In the genomic region with DNA sequence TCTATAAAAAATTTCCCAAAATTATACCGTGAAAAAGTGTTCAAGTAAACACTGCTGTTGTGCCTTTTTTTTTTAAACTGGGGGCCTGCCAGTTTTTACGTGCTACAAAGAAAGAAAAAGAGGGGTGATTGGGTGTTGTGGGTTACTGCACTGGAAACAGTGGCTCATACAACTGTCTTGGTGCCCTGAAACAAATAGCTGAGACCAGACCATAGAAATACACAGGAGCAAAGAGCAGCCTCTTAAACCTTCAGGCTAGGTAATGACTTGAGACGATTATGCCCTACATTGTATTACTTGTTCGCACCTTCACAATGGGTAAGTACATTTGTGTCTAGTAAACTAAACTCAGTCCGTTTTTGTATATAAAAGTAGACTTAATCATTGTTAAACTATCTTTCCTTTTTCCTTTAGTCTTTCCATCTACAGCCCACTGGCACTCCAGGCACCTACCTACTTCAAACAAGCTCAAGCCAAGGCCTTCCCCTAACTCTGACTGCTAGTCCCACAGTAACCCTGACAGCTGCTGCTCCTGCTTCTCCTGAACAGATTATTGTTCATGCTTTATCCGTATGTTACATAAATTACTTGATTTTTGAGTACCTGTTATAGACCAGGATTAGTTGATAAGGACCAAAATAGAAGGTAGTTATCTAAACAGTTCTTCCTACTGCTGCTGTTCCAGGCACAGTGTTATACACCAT, we compare ENCODE assay signal across 27 cellular contexts. TPM values are rescaled to one million over a fixed set of nuclear protein-coding genes. Genes with fewer than 3 reads are reported as not detected.
A peak's percentile ranks its signal among the peaks of the same experiment; 100 is the strongest.
DNase-seq lines count a peak whose midpoint lies in the region; ATAC-seq lines count a peak whose summit lies in the region.
"Had no signal": no experiment of that assay in that cellular context is flagged by ENCODE, and none has a peak within 500 bp of the region (broad histone marks: within the 10 kb centered on the region; RNA-seq: fewer than 3 reads in every experiment).

No MANE protein-coding gene starts in this region.

- intact Hi-C loops in activated CD4-positive, alpha-beta T cell treated with anti-CD3 and anti-CD28 coated beads for 36 hours (cut with DNase I, micrococcal nuclease), result loop anchor here (1.0 to 5.0 kb wide), 2 partner anchors 8 to 44 kb away; no protein-coding TSS in a partner anchor

- H3K9me3 Mint-ChIP-seq in activated CD4-positive, alpha-beta T cell treated with anti-CD3 and anti-CD28 coated beads for 36 hours (ENCODE audit: low read depth), result no peaks in the 10 kb centered on the region
- H3K9me3 Mint-ChIP-seq in activated CD4-positive, alpha-beta T cell treated with anti-CD3 and anti-CD28 coated beads, Interleukin-2, amount 10 ng/mL, durations not matched to agents 7 days and 5 days, result no peaks in the 10 kb centered on the region
- H3K9me3 Mint-ChIP-seq in activated naive CD8-positive, alpha-beta T cell treated with anti-CD3 and anti-CD28 coated beads, Interleukin-2, amount 50 U/mL, for 24 hours, result no peaks in the 10 kb centered on the region
- no peaks in the 10 kb centered on the region for H3K9me3 Mint-ChIP-seq in stimulated activated effector memory CD8-positive, alpha-beta T cell treated with anti-CD3 and anti-CD28 coated beads, Interleukin-12 subunit alpha, Interleukin-12 subunit beta, amount 100 ng/mL, for 72 hours

- H3K36me3 ChIP-seq in effector memory CD4-positive, alpha-beta T cell (ENCODE audit: control insufficient read depth, insufficient read depth, low read length), result peaks cover 80% of the 10 kb centered on the region

- DNase-seq in activated CD4-positive, alpha-beta T cell treated with anti-CD3 and anti-CD28 coated beads for 36 hours, result no peak
- no peak for DNase-seq in activated CD4-positive, alpha-beta T cell treated with anti-CD3 and anti-CD28 coated beads, Interleukin-2, amount 10 ng/mL, durations not matched to agents 7 days and 5 days
- DNase-seq in NCI-H524 (lab: John Stamatoyannopoulos, UW) (peak; percentile 3 to 63), hippocampal formation (lab: John Stamatoyannopoulos, UW) (no peak)
- no peak for DNase-seq in activated naive CD8-positive, alpha-beta T cell treated with anti-CD3 and anti-CD28 coated beads, Interleukin-2, amount 50 U/mL, for 24 hours
- no peak for DNase-seq in stimulated activated effector memory CD8-positive, alpha-beta T cell treated with anti-CD3 and anti-CD28 coated beads, Interleukin-12 subunit alpha, Interleukin-12 subunit beta, amount 100 ng/mL, for 72 hours (ENCODE audit: low spot score in 2 of 2)
- no peak for DNase-seq in effector memory CD4-positive, alpha-beta T cell
- DNase-seq: 8988T; activated gamma-delta T cell; brain microvascular endothelial cell; dermis blood vessel endothelial cell; DND-41; esophagus squamous epithelium; glutamatergic neuron; NCI-H1417 treated with DMSO at 0.1 percent for 48 hours; NCI-H2171 treated with DMSO at 0.1 percent for 48 hours; NCI-H774; psoas muscle; SK-N-SH; stimulated activated CD4-positive, alpha-beta T cell treated with anti-CD3 and anti-CD28 coated beads, Interleukin-4, amount 100 ng/mL, for 4 hours; stimulated activated CD8-positive, alpha-beta memory T cell treated with anti-CD3 and anti-CD28 coated beads, Interleukin-4, amount 100 ng/mL, for 48 hours; thyroid gland had no signal

- peak overlapping the region; percentile 65 for H3K27ac Mint-ChIP-seq in activated CD4-positive, alpha-beta T cell treated with anti-CD3 and anti-CD28 coated beads for 36 hours
- no peak overlapping the region for H3K27ac Mint-ChIP-seq in activated CD4-positive, alpha-beta T cell treated with anti-CD3 and anti-CD28 coated beads, Interleukin-2, amount 10 ng/mL, durations not matched to agents 7 days and 5 days
- H3K27ac Mint-ChIP-seq in activated naive CD8-positive, alpha-beta T cell treated with anti-CD3 and anti-CD28 coated beads, Interleukin-2, amount 50 U/mL, for 24 hours, result peak overlapping the region; percentile 70
- H3K27ac Mint-ChIP-seq in stimulated activated effector memory CD8-positive, alpha-beta T cell treated with anti-CD3 and anti-CD28 coated beads, Interleukin-12 subunit alpha, Interleukin-12 subunit beta, amount 100 ng/mL, for 72 hours, result peak overlapping the region; percentile 79

- H3K4me1 Mint-ChIP-seq in activated CD4-positive, alpha-beta T cell treated with anti-CD3 and anti-CD28 coated beads for 36 hours, result peaks cover 32% of the 10 kb centered on the region
- no peaks in the 10 kb centered on the region for H3K4me1 Mint-ChIP-seq in activated CD4-positive, alpha-beta T cell treated with anti-CD3 and anti-CD28 coated beads, Interleukin-2, amount 10 ng/mL, durations not matched to agents 7 days and 5 days
- H3K4me1 Mint-ChIP-seq in activated naive CD8-positive, alpha-beta T cell treated with anti-CD3 and anti-CD28 coated beads, Interleukin-2, amount 50 U/mL, for 24 hours, result peaks cover 35% of the 10 kb centered on the region
- H3K4me1 Mint-ChIP-seq in stimulated activated effector memory CD8-positive, alpha-beta T cell treated with anti-CD3 and anti-CD28 coated beads, Interleukin-12 subunit alpha, Interleukin-12 subunit beta, amount 100 ng/mL, for 72 hours, result peaks cover 18% of the 10 kb centered on the region

- H3K27me3 Mint-ChIP-seq in activated CD4-positive, alpha-beta T cell treated with anti-CD3 and anti-CD28 coated beads for 36 hours, result no peaks in the 10 kb centered on the region
- H3K27me3 Mint-ChIP-seq in activated CD4-positive, alpha-beta T cell treated with anti-CD3 and anti-CD28 coated beads, Interleukin-2, amount 10 ng/mL, durations not matched to agents 7 days and 5 days, result no peaks in the 10 kb centered on the region
- H3K27me3 Mint-ChIP-seq in activated naive CD8-positive, alpha-beta T cell treated with anti-CD3 and anti-CD28 coated beads, Interleukin-2, amount 50 U/mL, for 24 hours, result no peaks in the 10 kb centered on the region

- ATAC-seq in activated CD4-positive, alpha-beta T cell treated with anti-CD3 and anti-CD28 coated beads for 36 hours, result no peak
- ATAC-seq in activated naive CD8-positive, alpha-beta T cell treated with anti-CD3 and anti-CD28 coated beads, Interleukin-2, amount 50 U/mL, for 24 hours, result peak; percentile 62
- no peak for ATAC-seq in stimulated activated effector memory CD8-positive, alpha-beta T cell treated with anti-CD3 and anti-CD28 coated beads, Interleukin-12 subunit alpha, Interleukin-12 subunit beta, amount 100 ng/mL, for 72 hours
- no peak for ATAC-seq in GM21381 (IDR thresholded peaks at IDR 0.05; ENCODE audit: unreplicated experiment)
- ATAC-seq: Panc1, psoas muscle had no signal

- peaks cover 65% of the 10 kb centered on the region for H3K36me3 Mint-ChIP-seq in activated CD4-positive, alpha-beta T cell treated with anti-CD3 and anti-CD28 coated beads for 36 hours (ENCODE audit: low read depth)
- H3K36me3 Mint-ChIP-seq in activated CD4-positive, alpha-beta T cell treated with anti-CD3 and anti-CD28 coated beads, Interleukin-2, amount 10 ng/mL, durations not matched to agents 7 days and 5 days (ENCODE audit: low read depth), result peaks cover 59% of the 10 kb centered on the region
- H3K36me3 Mint-ChIP-seq in activated naive CD8-positive, alpha-beta T cell treated with anti-CD3 and anti-CD28 coated beads, Interleukin-2, amount 50 U/mL, for 24 hours (ENCODE audit: low read depth), result peaks cover 68% of the 10 kb centered on the region
- H3K36me3 Mint-ChIP-seq in stimulated activated effector memory CD8-positive, alpha-beta T cell treated with anti-CD3 and anti-CD28 coated beads, Interleukin-12 subunit alpha, Interleukin-12 subunit beta, amount 100 ng/mL, for 72 hours, result peaks cover 100% of the 10 kb centered on the region

- CTCF ChIA-PET in activated CD4-positive, alpha-beta T cell treated with anti-CD3 and anti-CD28 coated beads for 36 hours (lab: Charles Lee), result interaction anchor here (0.6 kb wide), 1 partner anchor 131 kb away, joined by 3 read pairs; no protein-coding TSS in a partner anchor
- CTCF ChIA-PET in activated CD4-positive, alpha-beta T cell treated with anti-CD3 and anti-CD28 coated beads, Interleukin-2, amount 10 ng/mL, durations not matched to agents 7 days and 5 days (lab: Charles Lee), result interaction anchor here (0.7 to 0.8 kb wide), 2 partner anchors 27 to 245 kb away, joined by 3 to 5 read pairs; no protein-coding TSS in a partner anchor

- H3K4me1 ChIP-seq in effector memory CD4-positive, alpha-beta T cell (ENCODE audit: control insufficient read depth, insufficient read depth, low read length, poor library complexity, severe bottlenecking), result no peaks in the 10 kb centered on the region
- H3K4me1 ChIP-seq: BLaER1 treated with 17β-estradiol and CSF1 and Interleukin-3, amounts not matched to agents 10 nM and 100 nM; esophagus squamous epithelium; psoas muscle; thyroid gland had no signal

- no peak overlapping the region for H3K4me3 ChIP-seq in effector memory CD4-positive, alpha-beta T cell (ENCODE audit: insufficient read depth, low read depth, low read length, poor library complexity, severe bottlenecking)
- H3K4me3 ChIP-seq: BLaER1 treated with 17β-estradiol and CSF1 and Interleukin-3, amounts not matched to agents 10 nM and 100 nM; esophagus squamous epithelium; lung; psoas muscle; smooth muscle cell; thyroid gland had no signal

- no peak overlapping the region for H3K27ac ChIP-seq in effector memory CD4-positive, alpha-beta T cell (ENCODE audit: insufficient read depth, low read length, poor library complexity, severe bottlenecking)
- H3K27ac ChIP-seq: BLaER1 treated with 17β-estradiol and CSF1 and Interleukin-3, amounts not matched to agents 10 nM and 100 nM; brain microvascular endothelial cell; psoas muscle had no signal

- no peaks in the 10 kb centered on the region for H3K27me3 ChIP-seq in effector memory CD4-positive, alpha-beta T cell (replicated peaks; ENCODE audit: control insufficient read depth, insufficient read depth, low read length, poor library complexity, severe bottlenecking)
- H3K27me3 ChIP-seq: BLaER1 treated with 17β-estradiol and CSF1 and Interleukin-3, amounts not matched to agents 10 nM and 100 nM; brain microvascular endothelial cell; esophagus squamous epithelium; thyroid gland had no signal

- H3K4me3 Mint-ChIP-seq in activated CD4-positive, alpha-beta T cell treated with anti-CD3 and anti-CD28 coated beads for 36 hours, result no peak overlapping the region
- H3K4me3 Mint-ChIP-seq in activated CD4-positive, alpha-beta T cell treated with anti-CD3 and anti-CD28 coated beads, Interleukin-2, amount 10 ng/mL, durations not matched to agents 7 days and 5 days, result no peak overlapping the region
- H3K4me3 Mint-ChIP-seq in activated naive CD8-positive, alpha-beta T cell treated with anti-CD3 and anti-CD28 coated beads, Interleukin-2, amount 50 U/mL, for 24 hours, result no peak overlapping the region
- H3K4me3 Mint-ChIP-seq in stimulated activated effector memory CD8-positive, alpha-beta T cell treated with anti-CD3 and anti-CD28 coated beads, Interleukin-12 subunit alpha, Interleukin-12 subunit beta, amount 100 ng/mL, for 72 hours, result no peak overlapping the region

- POLR2A ChIA-PET in activated CD4-positive, alpha-beta T cell treated with anti-CD3 and anti-CD28 coated beads for 36 hours (lab: Charles Lee), result interaction anchor here (0.7 kb wide), 1 partner anchor 39 kb away, joined by 10 read pairs; no protein-coding TSS in a partner anchor
- POLR2A ChIA-PET in activated CD4-positive, alpha-beta T cell treated with anti-CD3 and anti-CD28 coated beads, Interleukin-2, amount 10 ng/mL, durations not matched to agents 7 days and 5 days (lab: Charles Lee), result no interaction called here

- H3K9me3 ChIP-seq in effector memory CD4-positive, alpha-beta T cell (ENCODE audit: control insufficient read depth, low read length), result no peaks in the 10 kb centered on the region
- H3K9me3 ChIP-seq: BLaER1 treated with 17β-estradiol and CSF1 and Interleukin-3, amounts not matched to agents 10 nM and 100 nM; esophagus squamous epithelium; psoas muscle; SK-N-SH; thyroid gland had no signal

RNA-seq across cellular contexts. Expression of a gene that starts 26.6 kb away (rescaled TPM):
- 10 to 100 TPM; 44.1 to 46.9 TPM for total RNA-seq in activated CD4-positive, alpha-beta T cell treated with anti-CD3 and anti-CD28 coated beads for 36 hours
- 10 to 100 TPM; 46.2 to 51.6 TPM for total RNA-seq in activated CD4-positive, alpha-beta T cell treated with anti-CD3 and anti-CD28 coated beads, Interleukin-2, amount 10 ng/mL, durations not matched to agents 7 days and 5 days

RNA-seq across cellular contexts. Expression of a gene that starts 40.7 kb away (rescaled TPM):
- 10 to 100 TPM; 60.4 to 64.9 TPM for total RNA-seq in activated CD4-positive, alpha-beta T cell treated with anti-CD3 and anti-CD28 coated beads for 36 hours
- 100 to 1,000 TPM; 102 to 111 TPM for total RNA-seq in activated CD4-positive, alpha-beta T cell treated with anti-CD3 and anti-CD28 coated beads, Interleukin-2, amount 10 ng/mL, durations not matched to agents 7 days and 5 days

Comparison
In these comparisons a context has a peak if more than half of its experiments do, and no peak if none do; other contexts are left out.
1. DNase-seq: peak in NCI-H524 (2 of 2); none in activated CD4-positive, alpha-beta T cell treated with anti-CD3 and anti-CD28 coated beads for 36 hours (single experiment), activated CD4-positive, alpha-beta T cell treated with anti-CD3 and anti-CD28 coated beads, Interleukin-2, amount 10 ng/mL, durations not matched to agents 7 days and 5 days (single experiment), activated naive CD8-positive, alpha-beta T cell treated with anti-CD3 and anti-CD28 coated beads, Interleukin-2, amount 50 U/mL, for 24 hours (single experiment), stimulated activated effector memory CD8-positive, alpha-beta T cell treated with anti-CD3 and anti-CD28 coated beads, Interleukin-12 subunit alpha, Interleukin-12 subunit beta, amount 100 ng/mL, for 72 hours (0 of 2), hippocampal formation (0 of 2) and effector memory CD4-positive, alpha-beta T cell (0 of 3).